ENCODE assay signal across 23 cellular contexts in the genomic region with DNA sequence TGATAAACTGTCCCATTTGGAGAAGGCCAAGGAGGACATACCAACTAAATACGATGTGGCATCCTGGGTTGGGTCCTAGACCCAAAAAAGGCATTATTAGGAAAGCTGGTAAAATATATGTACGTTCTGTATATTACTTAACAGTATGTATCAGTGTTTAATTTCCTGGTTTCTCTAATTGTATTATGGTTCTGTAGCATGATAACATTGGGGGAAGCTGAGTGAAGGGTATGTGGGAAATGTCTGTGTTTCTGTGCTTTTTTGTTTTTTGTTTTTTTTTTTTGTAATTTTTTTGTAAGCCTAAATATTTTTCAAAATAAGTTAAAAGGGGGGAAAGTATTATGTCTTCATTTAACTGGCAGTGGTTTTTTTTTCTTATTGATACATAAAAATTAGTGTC. TPM values are rescaled to one million over a fixed set of nuclear protein-coding genes. Genes with fewer than 3 reads are reported as not detected.
A peak's percentile ranks its signal among the peaks of the same experiment; 100 is the strongest.
DNase-seq lines count a peak whose midpoint lies in the region; ATAC-seq and TF ChIP-seq lines count a peak whose summit lies in the region.
"Had no signal": no experiment of that assay in that cellular context is flagged by ENCODE, and none has a peak within 500 bp of the region (broad histone marks: within the 10 kb centered on the region; RNA-seq: fewer than 3 reads in every experiment).

No MANE protein-coding gene starts in this region.

- CTCF ChIA-PET in HEK293 (lab: Yijun Ruan, JAX) = interaction anchor here (0.6 to 1.4 kb wide), 2 partner anchors 8 to 9 kb away, joined by 3 read pairs; no protein-coding TSS in a partner anchor

- POLR2A ChIA-PET in HEK293 (lab: Yijun Ruan, JAX) = no interaction called here

- H3K27me3 ChIP-seq in adrenal gland (no peaks in the 10 kb centered on the region), testis (no peaks in the 10 kb centered on the region)
- H3K27me3 ChIP-seq: BE2C, BLaER1 had no signal

- H3K27ac ChIP-seq in HEK293 (ENCODE audit: extremely low read depth, low read depth, low read length) (no peak overlapping the region), adrenal gland (peak overlapping the region in 4 of 5 donors; percentile 63 to 77 (median 68)), testis (peak overlapping the region; percentile 37 to 48)
- H3K27ac ChIP-seq: BLaER1 had no signal

- ATAC-seq in GM21526 (IDR thresholded peaks at IDR 0.05; ENCODE audit: low FRiP score, unreplicated experiment) = no peak
- ATAC-seq: GM12878 had no signal

- TF ChIP-seq CTCF in HEK293 (tag by site-specific recombination; IDR thresholded peaks at IDR 0.05) (no peak), adrenal gland (IDR thresholded peaks at IDR 0.05) (no peak), testis (IDR thresholded peaks at IDR 0.05) (no peak)

- H3K4me3 ChIP-seq in HEK293 (ENCODE audit: low read depth, low read length) = no peak overlapping the region
- H3K4me3 ChIP-seq in adrenal gland = no peak overlapping the region
- no peak overlapping the region for H3K4me3 ChIP-seq in testis
- H3K4me3 ChIP-seq: BLaER1, GM12878 had no signal

- DNase-seq in adrenal gland (no peak), testis (no peak), OCI-M2 (lab: John Stamatoyannopoulos, UW; ENCODE audit: unreplicated experiment) (no peak)
- DNase-seq: 8988T; ACHN; BE2C; C1 segment of cervical spinal cord; CD4-positive, alpha-beta memory T cell; CD4-positive, CD25-positive, alpha-beta regulatory T cell; CD8-positive, alpha-beta memory T cell; COR-L47; DMS 273 treated with DMSO at 0.1 percent for 48 hours; DMS153; DMS53; DMS79; DND-41; EL; GDM1 had no signal

- TF ChIP-seq POLR2A in adrenal gland (IDR thresholded peaks at IDR 0.05) = no peak
- no peak for TF ChIP-seq POLR2A in testis (IDR thresholded peaks at IDR 0.05)

- intact Hi-C loops in adrenal gland (cut with DNase I) = no loop called here
- intact Hi-C loops in testis (cut with DNase I; ENCODE audit: low total_unique reads) = no loop called here

- WGBS in adrenal gland, 4 donors = 69 to 76% (median 73%) methylated on average over 2 of the region's 2 CpGs
- WGBS in testis, 2 donors = 89 to 92% methylated on average over 2 of the region's 2 CpGs

- H3K9me3 ChIP-seq in HEK293 (ENCODE audit: control insufficient read depth, insufficient read depth, low read depth, low read length) (no peaks in the 10 kb centered on the region), adrenal gland (replicated peaks in 1 of 3) (no peaks in the 10 kb centered on the region), testis (no peaks in the 10 kb centered on the region)
- H3K9me3 ChIP-seq: BE2C, BLaER1 had no signal

- no peaks in the 10 kb centered on the region for H3K4me1 ChIP-seq in HEK293 (ENCODE audit: control insufficient read depth, insufficient read depth, low read length)
- H3K4me1 ChIP-seq in adrenal gland (replicated peaks in 1 of 2) = peaks cover 27 to 45% of the 10 kb centered on the region in 2 donors
- peaks cover 13% of the 10 kb centered on the region for H3K4me1 ChIP-seq in testis

- no peaks in the 10 kb centered on the region for H3K36me3 ChIP-seq in HEK293 (ENCODE audit: control insufficient read depth in 2 of 2, insufficient read depth in 1 of 2, low read length in 2 of 2)
- H3K36me3 ChIP-seq in adrenal gland (replicated peaks in 1 of 2) = no peaks in the 10 kb centered on the region
- H3K36me3 ChIP-seq in testis (ENCODE audit: low read depth, missing control alignments) = no peaks in the 10 kb centered on the region
- H3K36me3 ChIP-seq: BE2C, BLaER1 had no signal

TF ChIP-seq in HEK293, 187 proteins besides CTCF, POLR2A, EP300 and RAD21:
- TF ChIP-seq ZNF112 (tag by site-specific recombination; IDR thresholded peaks at IDR 0.05) (no peak), ZNF2 (tag by site-specific recombination; IDR thresholded peaks at IDR 0.05) (no peak), REPIN1 (tag by site-specific recombination; IDR thresholded peaks at IDR 0.05; ENCODE audit: low read depth) (no peak), ZNF529 (tag by site-specific recombination; IDR thresholded peaks at IDR 0.05; ENCODE audit: insufficient replicate concordance) (peak; percentile 98), ZNF138 (tag by site-specific recombination; IDR thresholded peaks at IDR 0.05; ENCODE audit: borderline replicate concordance) (no peak), ZNF558 (tag by site-specific recombination; IDR thresholded peaks at IDR 0.05) (no peak)

RNA-seq across cellular contexts. Expression of a gene that starts 21.5 kb away (rescaled TPM):
- total RNA-seq in adrenal gland (100 to 1,000 TPM; 194 to 952 (median 387) TPM), testis (100 to 1,000 TPM; 375 to 444 TPM)
- polyA plus RNA-seq in adrenal gland (100 to 1,000 TPM; 139 to 339 (median 176) TPM), testis (ENCODE audit: insufficient read depth, low read depth, low replicate concordance) (142 TPM)
- polyA plus RNA-seq: CD14-positive monocyte had no signal

RNA-seq across cellular contexts. Expression of a gene that starts 36.9 kb away (rescaled TPM):
- total RNA-seq in adrenal gland (10 to 100 TPM; 14.4 to 53.8 (median 25.5) TPM), testis (10 to 100 TPM; 71.2 to 77.5 TPM)
- polyA plus RNA-seq in adrenal gland (10 to 100 TPM; 17.9 to 40.7 (median 24.8) TPM), testis (ENCODE audit: insufficient read depth, low read depth, low replicate concordance) (21.6 TPM)
